In genomic region chrX:102113367-102113766, GRCh38 we compare ENCODE assay signal across 41 cellular contexts. TPM values are rescaled to one million over a fixed set of nuclear protein-coding genes. Genes with fewer than 3 reads are reported as not detected.
"Had no signal": no experiment of that assay in that cellular context is flagged by ENCODE, and none has a peak within 500 bp of the region (broad histone marks: within the 10 kb centered on the region; RNA-seq: fewer than 3 reads in every experiment).

No MANE protein-coding gene starts in this region.

- H3K36me3 ChIP-seq: adrenal gland, ascending aorta, brain microvascular endothelial cell, breast epithelium, cardiac muscle cell had no signal

- H3K4me3 Mint-ChIP-seq: activated naive CD4-positive, alpha-beta T cell treated with anti-CD3 and anti-CD28 coated beads, Interleukin-2, amount 10 ng/mL, durations not matched to agents 7 days and 5 days; activated naive CD4-positive, alpha-beta T cell treated with anti-CD3 and anti-CD28 coated beads, Interleukin-2, amount 50 U/mL, for 24 hours; activated naive CD8-positive, alpha-beta T cell; activated naive CD8-positive, alpha-beta T cell treated with anti-CD3 and anti-CD28 coated beads for 36 hours; activated naive CD8-positive, alpha-beta T cell treated with anti-CD3 and anti-CD28 coated beads, Interleukin-2, amount 10 ng/mL, durations not matched to agents 7 days and 5 days; activated naive CD8-positive, alpha-beta T cell treated with anti-CD3 and anti-CD28 coated beads, Interleukin-2, amount 50 U/mL, for 24 hours; activated T-cell treated with anti-CD3 and anti-CD28 coated beads, Interleukin-2, amount 50 U/mL, for 24 hours; activated T-cell treated with anti-CD3 and anti-CD28 coated beads, Interleukin-2, amount 50 U/mL, for 4 hours; activated T-cell treated with anti-CD3 and anti-CD28 coated beads, Interleukin-2, amount 50 U/mL, for 72 hours; activated T-helper 1 cell treated with anti-CD3 and anti-CD28 coated beads, Interleukin-12 subunit alpha, Interleukin-12 subunit beta, Interleukin-2, Interleukin-4 antibody, amounts not matched to agents 30 ng/mL and 10 ng/mL and 1 ng/mL, durations not matched to agents 14 hours and 24 hours and 36 hours; activated T-helper 17 cell treated with anti-CD3 and anti-CD28 coated beads, Interleukin-2, amount 50 U/mL, for 72 hours; brain; central memory CD8-positive, alpha-beta T cell had no signal

- H3K4me1 Mint-ChIP-seq: activated naive CD4-positive, alpha-beta T cell treated with anti-CD3 and anti-CD28 coated beads, Interleukin-2, amount 10 ng/mL, durations not matched to agents 7 days and 5 days; activated naive CD4-positive, alpha-beta T cell treated with anti-CD3 and anti-CD28 coated beads, Interleukin-2, amount 50 U/mL, for 24 hours; activated naive CD8-positive, alpha-beta T cell treated with anti-CD3 and anti-CD28 coated beads for 36 hours; activated naive CD8-positive, alpha-beta T cell treated with anti-CD3 and anti-CD28 coated beads, Interleukin-2, amount 10 ng/mL, durations not matched to agents 7 days and 5 days; activated naive CD8-positive, alpha-beta T cell treated with anti-CD3 and anti-CD28 coated beads, Interleukin-2, amount 50 U/mL, for 24 hours; activated T-helper 17 cell treated with anti-CD3 and anti-CD28 coated beads, Interleukin-2, amount 50 U/mL, for 72 hours; brain; central memory CD8-positive, alpha-beta T cell had no signal

- FAIRE-seq: astrocyte, bronchial epithelial cell had no signal

- H3K27me3 Mint-ChIP-seq: activated naive CD4-positive, alpha-beta T cell treated with anti-CD3 and anti-CD28 coated beads, Interleukin-2, amount 10 ng/mL, durations not matched to agents 7 days and 5 days had no signal

- H3K9me3 ChIP-seq: adrenal gland, body of pancreas had no signal

- H3K27ac ChIP-seq: adrenal gland, ascending aorta, body of pancreas, brain microvascular endothelial cell, breast epithelium, cardiac muscle cell had no signal

- H3K36me3 Mint-ChIP-seq: activated naive CD4-positive, alpha-beta T cell treated with anti-CD3 and anti-CD28 coated beads, Interleukin-2, amount 10 ng/mL, durations not matched to agents 7 days and 5 days; activated naive CD4-positive, alpha-beta T cell treated with anti-CD3 and anti-CD28 coated beads, Interleukin-2, amount 50 U/mL, for 24 hours; activated naive CD8-positive, alpha-beta T cell; activated naive CD8-positive, alpha-beta T cell treated with anti-CD3 and anti-CD28 coated beads for 36 hours; activated naive CD8-positive, alpha-beta T cell treated with anti-CD3 and anti-CD28 coated beads, Interleukin-2, amount 10 ng/mL, durations not matched to agents 7 days and 5 days; brain had no signal

- H3K9me3 Mint-ChIP-seq: activated naive CD4-positive, alpha-beta T cell treated with anti-CD3 and anti-CD28 coated beads, Interleukin-2, amount 10 ng/mL, durations not matched to agents 7 days and 5 days; activated naive CD4-positive, alpha-beta T cell treated with anti-CD3 and anti-CD28 coated beads, Interleukin-2, amount 50 U/mL, for 24 hours; activated naive CD4-positive, alpha-beta T cell treated with anti-CD3 and anti-CD28 coated beads, Interleukin-2, amount 50 U/mL, for 72 hours; activated naive CD8-positive, alpha-beta T cell treated with anti-CD3 and anti-CD28 coated beads, Interleukin-2, amount 10 ng/mL, durations not matched to agents 7 days and 5 days; activated naive CD8-positive, alpha-beta T cell treated with anti-CD3 and anti-CD28 coated beads, Interleukin-2, amount 50 U/mL, for 24 hours; activated T-cell treated with anti-CD3 and anti-CD28 coated beads, Interleukin-2, amount 50 U/mL, for 24 hours; activated T-cell treated with anti-CD3 and anti-CD28 coated beads, Interleukin-2, amount 50 U/mL, for 4 hours; activated T-helper 1 cell treated with anti-CD3 and anti-CD28 coated beads, Interleukin-12 subunit alpha, Interleukin-12 subunit beta, Interleukin-2, Interleukin-4 antibody, amounts not matched to agents 30 ng/mL and 10 ng/mL and 1 ng/mL, durations not matched to agents 14 hours and 24 hours and 36 hours; activated T-helper 2 cell treated with anti-CD3 and anti-CD28 coated beads, Interferon-gamma antibody, Interleukin-2, Interleukin-4, amounts not matched to agents 10 μg/mL and 5 μg/mL and 100 μg/mL, durations not matched to agents 14 hours and 24 hours and 36 hours; central memory CD8-positive, alpha-beta T cell had no signal

- DNase-seq: activated effector memory CD4-positive, alpha-beta T cell treated with anti-CD3 and anti-CD28 coated beads, Interleukin-2, amount 50 U/mL, for 16 hours; activated effector memory CD4-positive, alpha-beta T cell treated with Interleukin-2 at 50 U/mL for 16 hours; activated gamma-delta T cell; activated gamma-delta T cell treated with Interleukin-2 at 50 U/mL for 16 hours; activated naive CD4-positive, alpha-beta T cell; activated naive CD4-positive, alpha-beta T cell treated with anti-CD3 and anti-CD28 coated beads, Interleukin-2, amount 10 ng/mL, durations not matched to agents 7 days and 5 days; activated naive CD4-positive, alpha-beta T cell treated with anti-CD3 and anti-CD28 coated beads, Interleukin-2, amount 50 U/mL, for 16 hours; activated naive CD4-positive, alpha-beta T cell treated with Interleukin-2 at 50 U/mL for 16 hours; activated naive CD8-positive, alpha-beta T cell treated with anti-CD3 and anti-CD28 coated beads for 36 hours; activated naive CD8-positive, alpha-beta T cell treated with anti-CD3 and anti-CD28 coated beads, Interleukin-2, amount 10 ng/mL, durations not matched to agents 7 days and 5 days; activated naive CD8-positive, alpha-beta T cell treated with anti-CD3 and anti-CD28 coated beads, Interleukin-2, amount 50 U/mL, for 24 hours; activated T-cell treated with anti-CD3 and anti-CD28 coated beads for 4 hours; activated T-cell treated with anti-CD3 and anti-CD28 coated beads, Interleukin-2, amount 50 U/mL, for 1 hour; activated T-cell treated with anti-CD3 and anti-CD28 coated beads, Interleukin-2, amount 50 U/mL, for 24 hours; activated T-cell treated with anti-CD3 and anti-CD28 coated beads, Interleukin-2, amount 50 U/mL, for 4 hours; activated T-cell treated with anti-CD3 and anti-CD28 coated beads, Interleukin-2, amount 50 U/mL, for 48 hours; activated T-cell treated with anti-CD3 and anti-CD28 coated beads, Interleukin-2, amount 50 U/mL, for 72 hours; adrenal gland; amniotic stem cell; amygdala; anterior cingulate cortex; aorta; body of pancreas; brain microvascular endothelial cell; caudate nucleus; central memory CD4-positive, alpha-beta T cell; cerebellar nuclear complex had no signal

- H3K4me3 ChIP-seq: adrenal gland, ascending aorta, body of pancreas, breast epithelium, cardiac muscle cell had no signal

- ATAC-seq: activated naive CD4-positive, alpha-beta T cell treated with anti-CD3 and anti-CD28 coated beads, Interleukin-2, amount 50 U/mL, for 72 hours; activated naive CD8-positive, alpha-beta T cell treated with anti-CD3 and anti-CD28 coated beads, Interleukin-2, amount 50 U/mL, for 24 hours; activated T-cell treated with anti-CD3 and anti-CD28 coated beads, Interleukin-2, amount 50 U/mL, for 4 hours; activated T-cell treated with anti-CD3 and anti-CD28 coated beads, Interleukin-2, amount 50 U/mL, for 72 hours; activated T-helper 17 cell treated with anti-CD3 and anti-CD28 coated beads, Interleukin-2, amount 50 U/mL, for 72 hours; body of pancreas had no signal

- H3K27ac Mint-ChIP-seq: activated naive CD4-positive, alpha-beta T cell treated with anti-CD3 and anti-CD28 coated beads, Interleukin-2, amount 10 ng/mL, durations not matched to agents 7 days and 5 days; activated naive CD4-positive, alpha-beta T cell treated with anti-CD3 and anti-CD28 coated beads, Interleukin-2, amount 50 U/mL, for 24 hours; activated naive CD4-positive, alpha-beta T cell treated with anti-CD3 and anti-CD28 coated beads, Interleukin-2, amount 50 U/mL, for 72 hours; activated naive CD8-positive, alpha-beta T cell; activated naive CD8-positive, alpha-beta T cell treated with anti-CD3 and anti-CD28 coated beads for 36 hours; activated naive CD8-positive, alpha-beta T cell treated with anti-CD3 and anti-CD28 coated beads, Interleukin-2, amount 10 ng/mL, durations not matched to agents 7 days and 5 days; activated naive CD8-positive, alpha-beta T cell treated with anti-CD3 and anti-CD28 coated beads, Interleukin-2, amount 50 U/mL, for 24 hours; activated T-cell treated with anti-CD3 and anti-CD28 coated beads, Interleukin-2, amount 50 U/mL, for 24 hours; activated T-cell treated with anti-CD3 and anti-CD28 coated beads, Interleukin-2, amount 50 U/mL, for 72 hours; activated T-helper 1 cell treated with anti-CD3 and anti-CD28 coated beads, Interleukin-12 subunit alpha, Interleukin-12 subunit beta, Interleukin-2, Interleukin-4 antibody, amounts not matched to agents 30 ng/mL and 10 ng/mL and 1 ng/mL, durations not matched to agents 14 hours and 24 hours and 36 hours; activated T-helper 17 cell treated with anti-CD3 and anti-CD28 coated beads, Interleukin-2, amount 50 U/mL, for 72 hours; activated T-helper 2 cell treated with anti-CD3 and anti-CD28 coated beads, Interferon-gamma antibody, Interleukin-2, Interleukin-4, amounts not matched to agents 10 μg/mL and 5 μg/mL and 100 μg/mL, durations not matched to agents 14 hours and 24 hours and 36 hours; brain had no signal

- H3K4me1 ChIP-seq: adrenal gland, ascending aorta, body of pancreas, breast epithelium had no signal

- H3K27me3 ChIP-seq: ascending aorta, body of pancreas, brain microvascular endothelial cell, cardiac muscle cell had no signal

RNA-seq across cellular contexts. Expression of gene TCEAL2, which starts 12.1 kb away (rescaled TPM):
- total RNA-seq: activated naive CD4-positive, alpha-beta T cell treated with anti-CD3 and anti-CD28 coated beads, Interleukin-2, amount 50 U/mL, for 72 hours; activated T-cell treated with anti-CD3 and anti-CD28 coated beads, Interleukin-2, amount 50 U/mL, for 4 hours; activated T-helper 1 cell treated with anti-CD3 and anti-CD28 coated beads, Interleukin-12 subunit alpha, Interleukin-12 subunit beta, Interleukin-2, Interleukin-4 antibody, amounts not matched to agents 30 ng/mL and 10 ng/mL and 1 ng/mL, durations not matched to agents 14 hours and 24 hours and 36 hours; activated T-helper 2 cell treated with anti-CD3 and anti-CD28 coated beads, Interferon-gamma antibody, Interleukin-2, Interleukin-4, amounts not matched to agents 10 μg/mL and 5 μg/mL and 100 μg/mL, durations not matched to agents 14 hours and 24 hours and 36 hours; ascending aorta; bronchial epithelial cell had no signal

RNA-seq across cellular contexts. Expression of gene TCEAL6, which starts 28.9 kb away (rescaled TPM):
- total RNA-seq: activated naive CD4-positive, alpha-beta T cell treated with anti-CD3 and anti-CD28 coated beads, Interleukin-2, amount 50 U/mL, for 72 hours; activated naive CD8-positive, alpha-beta T cell treated with anti-CD3 and anti-CD28 coated beads for 36 hours; activated naive CD8-positive, alpha-beta T cell treated with anti-CD3 and anti-CD28 coated beads, Interleukin-2, amount 10 ng/mL, durations not matched to agents 7 days and 5 days; activated T-cell treated with anti-CD3 and anti-CD28 coated beads, Interleukin-2, amount 50 U/mL, for 4 hours; activated T-helper 1 cell treated with anti-CD3 and anti-CD28 coated beads, Interleukin-12 subunit alpha, Interleukin-12 subunit beta, Interleukin-2, Interleukin-4 antibody, amounts not matched to agents 30 ng/mL and 10 ng/mL and 1 ng/mL, durations not matched to agents 14 hours and 24 hours and 36 hours; activated T-helper 17 cell treated with anti-CD3 and anti-CD28 coated beads, Interleukin-2, amount 50 U/mL, for 72 hours; activated T-helper 2 cell treated with anti-CD3 and anti-CD28 coated beads, Interferon-gamma antibody, Interleukin-2, Interleukin-4, amounts not matched to agents 10 μg/mL and 5 μg/mL and 100 μg/mL, durations not matched to agents 14 hours and 24 hours and 36 hours; ascending aorta; astrocyte; body of pancreas; bronchial epithelial cell; cardiac muscle cell; cardiac septum had no signal
- polyA plus RNA-seq: cardiac muscle cell had no signal

RNA-seq across cellular contexts. Expression of gene BEX5, which starts 42.4 kb away (rescaled TPM):
- total RNA-seq: ascending aorta, cardiac septum had no signal
